In genomic region chr5:72477644-72478043, GRCh38 we compare ENCODE assay signal across 26 cellular contexts. TPM values are rescaled to one million over a fixed set of nuclear protein-coding genes. Genes with fewer than 3 reads are reported as not detected.
"Had no signal": no experiment of that assay in that cellular context is flagged by ENCODE, and none has a peak within 500 bp of the region (broad histone marks: within the 10 kb centered on the region; RNA-seq: fewer than 3 reads in every experiment).

No MANE protein-coding gene starts in this region.

- H3K27me3 ChIP-seq: brain microvascular endothelial cell, cardiac muscle cell had no signal

- H3K4me3 ChIP-seq: cardiac muscle cell, SK-N-MC had no signal

- H3K27ac ChIP-seq: brain microvascular endothelial cell, cardiac muscle cell, SK-N-MC, VCaP had no signal

- DNase-seq: activated CD4-positive, alpha-beta memory T cell treated with anti-CD3 and anti-CD28 coated beads for 36 hours; activated CD4-positive, alpha-beta T cell treated with anti-CD3 and anti-CD28 coated beads, Interleukin-2, amount 10 ng/mL, durations not matched to agents 7 days and 5 days; activated CD4-positive, CD25-positive, alpha-beta regulatory T cell; activated CD8-positive, alpha-beta memory T cell treated with anti-CD3 and anti-CD28 coated beads for 24 hours; activated gamma-delta T cell; activated naive CD4-positive, alpha-beta T cell treated with anti-CD3 and anti-CD28 coated beads for 36 hours; activated T-cell treated with anti-CD3 and anti-CD28 coated beads for 4 hours; activated T-cell treated with anti-CD3 and anti-CD28 coated beads, Interleukin-2, amount 50 U/mL, for 48 hours; amygdala; brain microvascular endothelial cell; Karpas-422; NCI-H1105 treated with DMSO at 0.1 percent for 48 hours; NCI-H1436 treated with DMSO at 0.1 percent for 48 hours; NCI-H187; NCI-H2081; NCI-H524; RPMI8226; T-cell; T-helper 2 cell; T1000 had no signal

- ATAC-seq: activated T-helper 17 cell treated with anti-CD3 and anti-CD28 coated beads, Interleukin-2, amount 50 U/mL, for 72 hours; Panc1; T-cell had no signal

- H3K36me3 ChIP-seq: brain microvascular endothelial cell, cardiac muscle cell had no signal

RNA-seq across cellular contexts. Expression of gene ZNF366, which starts 29.6 kb away (rescaled TPM):
- total RNA-seq: activated CD4-positive, alpha-beta memory T cell treated with anti-CD3 and anti-CD28 coated beads for 36 hours; activated CD4-positive, alpha-beta T cell treated with anti-CD3 and anti-CD28 coated beads, Interleukin-2, amount 10 ng/mL, durations not matched to agents 7 days and 5 days; activated naive CD4-positive, alpha-beta T cell treated with anti-CD3 and anti-CD28 coated beads for 36 hours; activated T-helper 17 cell treated with anti-CD3 and anti-CD28 coated beads, Interleukin-2, amount 50 U/mL, for 72 hours; astrocyte; cardiac muscle cell had no signal
- polyA plus RNA-seq: cardiac muscle cell had no signal
